Comparison of ENCODE assay signal across 34 cellular contexts in the genomic region with DNA sequence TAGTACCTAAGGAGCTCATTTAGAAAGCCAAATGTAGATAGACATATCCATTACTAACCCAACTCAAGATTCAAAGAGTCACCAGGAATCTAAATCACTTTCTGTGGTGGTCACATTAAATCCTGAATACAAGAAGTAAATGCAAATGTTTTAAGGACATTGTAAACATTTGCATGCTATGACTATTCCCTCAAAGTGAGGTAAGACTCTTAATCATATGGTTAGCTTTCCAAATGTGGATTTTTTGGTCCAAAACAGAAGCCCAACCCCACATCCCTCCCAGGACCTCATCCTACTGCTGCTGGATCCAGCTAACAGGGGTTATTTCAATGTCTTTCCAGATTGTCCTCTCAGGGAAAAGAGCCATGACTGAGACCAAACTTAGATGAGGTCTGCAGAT.
"Had no signal": no experiment of that assay in that cellular context is flagged by ENCODE, and none has a peak within 500 bp of the region (broad histone marks: within the 10 kb centered on the region; RNA-seq: fewer than 3 reads in every experiment).

No MANE protein-coding gene starts in this region.

- H3K4me3 ChIP-seq: adrenal gland had no signal

- H3K9me3 ChIP-seq: adrenal gland had no signal

- H3K4me1 Mint-ChIP-seq: activated naive CD4-positive, alpha-beta T cell treated with anti-CD3 and anti-CD28 coated beads, Interleukin-2, amount 50 U/mL, for 24 hours; activated naive CD8-positive, alpha-beta T cell treated with anti-CD3 and anti-CD28 coated beads, Interleukin-2, amount 10 ng/mL, durations not matched to agents 7 days and 5 days had no signal

- H3K9me3 Mint-ChIP-seq: activated CD8-positive, alpha-beta T cell treated with anti-CD3 and anti-CD28 coated beads for 36 hours; activated naive CD4-positive, alpha-beta T cell treated with anti-CD3 and anti-CD28 coated beads, Interleukin-2, amount 50 U/mL, for 24 hours; activated naive CD8-positive, alpha-beta T cell treated with anti-CD3 and anti-CD28 coated beads, Interleukin-2, amount 10 ng/mL, durations not matched to agents 7 days and 5 days; activated T-helper 2 cell treated with anti-CD3 and anti-CD28 coated beads, Interferon-gamma antibody, Interleukin-2, Interleukin-4, amounts not matched to agents 10 μg/mL and 5 μg/mL and 100 μg/mL, durations not matched to agents 14 hours and 24 hours and 36 hours had no signal

- H3K36me3 ChIP-seq: brain microvascular endothelial cell, WERI-Rb-1 had no signal

- H3K36me3 Mint-ChIP-seq: activated naive CD4-positive, alpha-beta T cell treated with anti-CD3 and anti-CD28 coated beads, Interleukin-2, amount 50 U/mL, for 24 hours; activated naive CD8-positive, alpha-beta T cell treated with anti-CD3 and anti-CD28 coated beads, Interleukin-2, amount 10 ng/mL, durations not matched to agents 7 days and 5 days had no signal

- H3K4me3 Mint-ChIP-seq: activated CD8-positive, alpha-beta T cell treated with anti-CD3 and anti-CD28 coated beads for 36 hours; activated naive CD4-positive, alpha-beta T cell treated with anti-CD3 and anti-CD28 coated beads, Interleukin-2, amount 50 U/mL, for 24 hours; activated naive CD8-positive, alpha-beta T cell treated with anti-CD3 and anti-CD28 coated beads, Interleukin-2, amount 10 ng/mL, durations not matched to agents 7 days and 5 days had no signal

- ATAC-seq: activated CD8-positive, alpha-beta T cell treated with anti-CD3 and anti-CD28 coated beads for 36 hours; PC-3; Right ventricle myocardium inferior had no signal

- H3K27ac Mint-ChIP-seq: activated CD8-positive, alpha-beta T cell treated with anti-CD3 and anti-CD28 coated beads for 36 hours; activated naive CD4-positive, alpha-beta T cell treated with anti-CD3 and anti-CD28 coated beads, Interleukin-2, amount 50 U/mL, for 24 hours; activated naive CD8-positive, alpha-beta T cell treated with anti-CD3 and anti-CD28 coated beads, Interleukin-2, amount 10 ng/mL, durations not matched to agents 7 days and 5 days; activated T-helper 2 cell treated with anti-CD3 and anti-CD28 coated beads, Interferon-gamma antibody, Interleukin-2, Interleukin-4, amounts not matched to agents 10 μg/mL and 5 μg/mL and 100 μg/mL, durations not matched to agents 14 hours and 24 hours and 36 hours had no signal

- H3K4me1 ChIP-seq: adrenal gland had no signal

- FAIRE-seq: RCC 7860 had no signal

- DNase-seq: activated CD4-positive, alpha-beta T cell treated with anti-CD3 and anti-CD28 coated beads for 1 hour; activated CD4-positive, alpha-beta T cell treated with anti-CD3 and anti-CD28 coated beads for 48 hours; activated CD4-positive, CD25-positive, alpha-beta regulatory T cell; activated CD8-positive, alpha-beta T cell treated with anti-CD3 and anti-CD28 coated beads for 36 hours; activated gamma-delta T cell; activated naive CD4-positive, alpha-beta T cell treated with Interleukin-2 at 50 U/mL for 16 hours; activated naive CD8-positive, alpha-beta T cell treated with anti-CD3 and anti-CD28 coated beads, Interleukin-2, amount 10 ng/mL, durations not matched to agents 7 days and 5 days; activated T-cell treated with anti-CD3 and anti-CD28 coated beads, Interleukin-2, amount 50 U/mL, for 1 hour; adrenal gland; brain microvascular endothelial cell; central memory CD4-positive, alpha-beta T cell; Kasumi-1; KG1; MM.1S; MV-4-11; NCI-H1092; NCI-H1436 treated with DMSO at 0.1 percent for 48 hours; NCI-H1694 treated with DMSO at 0.1 percent for 48 hours; NCI-H2029; NCI-H345; NCI-H510A; NCI-H748 treated with DMSO at 0.1 percent for 48 hours; NK-92 treated with Interleukin-12 subunit alpha and Interleukin-12 subunit beta, amount 100 ng/mL, for 24 hours; PC-3; SW 1271; T-helper 1 cell; T-helper 2 cell; T-helper 9 cell; WERI-Rb-1 had no signal

- H3K27ac ChIP-seq: adrenal gland, brain microvascular endothelial cell, RWPE1, WERI-Rb-1 had no signal

- H3K27me3 ChIP-seq: adrenal gland, brain microvascular endothelial cell had no signal
